In genomic region chr15:90948506-90948905, GRCh38 we compare ENCODE assay signal across 18 cellular contexts. TPM values are rescaled to one million over a fixed set of nuclear protein-coding genes. Genes with fewer than 3 reads are reported as not detected.
DNase-seq lines count a peak whose midpoint lies in the region; ATAC-seq, FAIRE-seq and TF ChIP-seq lines count a peak whose summit lies in the region.
"Had no signal": no experiment of that assay in that cellular context is flagged by ENCODE, and none has a peak within 500 bp of the region (broad histone marks: within the 10 kb centered on the region; RNA-seq: fewer than 3 reads in every experiment).

No MANE protein-coding gene starts in this region.

- H3K9me3 Mint-ChIP-seq in activated T-helper 17 cell treated with anti-CD3 and anti-CD28 coated beads, Interleukin-2, amount 50 U/mL, for 72 hours, result no peaks in the 10 kb centered on the region
- H3K9me3 Mint-ChIP-seq: H9 had no signal

- no peaks in the 10 kb centered on the region for H3K27me3 ChIP-seq in K562 (ENCODE audit: control insufficient read depth in 2 of 2, insufficient read depth in 2 of 2, low read length in 2 of 2)

- H3K27ac ChIP-seq in RWPE1, result peak overlapping the region; percentile 66
- no peak overlapping the region; the same call in 2 of the 3 replicates for H3K27ac ChIP-seq in K562 (ENCODE audit: extremely low read depth, low read depth, low read length)
- no peak overlapping the region for H3K27ac ChIP-seq in kidney (ENCODE audit: low read depth in 2 of 2, low read length in 2 of 2)
- H3K27ac ChIP-seq: GM23248 had no signal

- no peak overlapping the region for H3K4me3 ChIP-seq in K562
- H3K4me3 ChIP-seq in kidney (ENCODE audit: low read length in 2 of 2), result no peak overlapping the region
- H3K4me3 ChIP-seq: GM23248 had no signal

- CTCF ChIA-PET in RWPE1 (lab: Yijun Ruan, JAX) (interaction anchor here (0.6 to 1.5 kb wide), 2 partner anchors 16 to 895 kb away, joined by 3 to 9 read pairs; partner anchors contain the start of gene HDDC3), K562 (lab: Yijun Ruan, JAX; ENCODE audit: low intra/inter-chr PET ratio) (no interaction called here)

- TF ChIP-seq CTCF in RWPE1 (conservative IDR thresholded peaks at IDR 0.05; ENCODE audit: low read depth) (no peak), K562 (IDR thresholded peaks at IDR 0.05 in 2 of 3, conservative IDR thresholded peaks at IDR 0.05 in 1 of 3; ENCODE audit: insufficient read depth in 2 of 3, low read depth in 1 of 3, low read length in 3 of 3) (no peak), kidney (IDR thresholded peaks at IDR 0.05; ENCODE audit: borderline replicate concordance, extremely low read depth, insufficient read depth) (no peak)

- H3K4me1 ChIP-seq in K562 (replicated peaks in 1 of 2; ENCODE audit: control insufficient read depth in 2 of 2, insufficient read depth in 2 of 2, low read length in 2 of 2) (peaks cover 13 to 36% of the 10 kb centered on the region in 2 experiments; a peak in 4 of 5 replicates), kidney (ENCODE audit: control insufficient read depth in 1 of 2, insufficient read depth in 1 of 2, low read depth in 1 of 2, low read length in 2 of 2) (no peaks in the 10 kb centered on the region)

- H3K9me1 ChIP-seq in K562 (ENCODE audit: control insufficient read depth, insufficient read depth, low read length), result peaks cover 3% of the 10 kb centered on the region

- 92% methylated on average over 7 of the region's 8 CpGs for WGBS in K562 (ENCODE audit: insufficient coverage, low coverage, missing lambda C conversion rate)

- FAIRE-seq in K562 (lab: Jason Lieb, UNC), result no peak
- FAIRE-seq in kidney (lab: Jason Lieb, UNC), result no peak
- FAIRE-seq: G401.6, GM12892, H1 had no signal

- H3K27me3 Mint-ChIP-seq in activated T-helper 17 cell treated with anti-CD3 and anti-CD28 coated beads, Interleukin-2, amount 50 U/mL, for 72 hours, result no peaks in the 10 kb centered on the region
- H3K27me3 Mint-ChIP-seq: CD4-positive, alpha-beta memory T cell had no signal

- no peak overlapping the region for H3K4me3 Mint-ChIP-seq in activated T-helper 17 cell treated with anti-CD3 and anti-CD28 coated beads, Interleukin-2, amount 50 U/mL, for 72 hours
- H3K4me3 Mint-ChIP-seq: CD4-positive, alpha-beta memory T cell; H9 had no signal

- H2AFZ ChIP-seq in K562 (ENCODE audit: low read depth, low read length), result no peak overlapping the region
- H2AFZ ChIP-seq: GM23248 had no signal

- intact Hi-C loops in K562 (cut with micrococcal nuclease) (loop anchor here (5.0 kb wide), 1 partner anchor 84 kb away; no protein-coding TSS in a partner anchor), kidney (cut with DNase I) (no loop called here)

- H3K36me3 Mint-ChIP-seq in activated T-helper 17 cell treated with anti-CD3 and anti-CD28 coated beads, Interleukin-2, amount 50 U/mL, for 72 hours (ENCODE audit: low read depth), result peaks cover 96% of the 10 kb centered on the region

- TF ChIP-seq RAD21 in K562 (CRISPR knock-in tag; conservative IDR thresholded peaks at IDR 0.05 in 1 of 2, IDR thresholded peaks at IDR 0.05 in 1 of 2), result no peak

- no peak for ATAC-seq in K562
- ATAC-seq in activated CD4-positive, CD25-positive, alpha-beta regulatory T cell treated with anti-CD3 and anti-CD28 coated beads, Interleukin-2, amount 50 U/mL, for 24 hours, result no peak
- ATAC-seq in activated T-helper 17 cell treated with anti-CD3 and anti-CD28 coated beads, Interleukin-2, amount 50 U/mL, for 72 hours (replicated peaks), result no peak
- ATAC-seq: HCT116 had no signal

- 0 out of 2 replicates have a peak, but pooled peaks cover 5% of the 10 kb centered on the region for H4K20me1 ChIP-seq in K562 (replicated peaks; ENCODE audit: control insufficient read depth, insufficient read depth, low read length)

- in situ Hi-C loops in K562 (cut with MboI), result no loop called here

- peaks cover 3% of the 10 kb centered on the region for H3K4me1 Mint-ChIP-seq in activated T-helper 17 cell treated with anti-CD3 and anti-CD28 coated beads, Interleukin-2, amount 50 U/mL, for 72 hours
- H3K4me1 Mint-ChIP-seq: H9 had no signal

- H3K27ac Mint-ChIP-seq in activated T-helper 17 cell treated with anti-CD3 and anti-CD28 coated beads, Interleukin-2, amount 50 U/mL, for 72 hours, result no peak overlapping the region

- POLR2A ChIA-PET in RWPE1 (lab: Yijun Ruan, JAX; ENCODE audit: low non-redundant PET) (no interaction called here), K562 (lab: Yijun Ruan, JAX) (interaction anchor here (0.8 to 2.5 kb wide), 6 partner anchors 9 to 74 kb away, joined by 3 to 20 read pairs (median 8); partner anchors contain the start of genes HDDC3 and UNC45A)

- no peaks in the 10 kb centered on the region for H3K79me2 ChIP-seq in K562 (ENCODE audit: control insufficient read depth, insufficient read depth, low read length)

- TF ChIP-seq POLR2A in K562 (conservative IDR thresholded peaks at IDR 0.05), result no peak

- TF ChIP-seq EP300 in K562 (IDR thresholded peaks at IDR 0.05; ENCODE audit: low read length), result no peak

- H3K9me3 ChIP-seq in K562 (replicated peaks; ENCODE audit: control insufficient read depth, insufficient read depth, low read depth, low read length) (no peaks in the 10 kb centered on the region), kidney (ENCODE audit: control insufficient read depth in 1 of 2, low read length in 2 of 2) (no peaks in the 10 kb centered on the region)

- DNase-seq in RWPE1 (ENCODE audit: low spot score) (no peak), K562 (ENCODE audit: extremely low read depth in 1 of 4, low spot score in 3 of 4) (no peak), kidney (peak; percentile 66), NCI-H226 (no peak)
- DNase-seq: C1 segment of cervical spinal cord; Calu3; CD4-positive, alpha-beta memory T cell; COR-L47; DMS153; DND-41; GM23248; H9 had no signal

- H3K36me3 ChIP-seq in K562 (ENCODE audit: control insufficient read depth, insufficient read depth, low read length) (peaks cover 87% of the 10 kb centered on the region), kidney (ENCODE audit: control insufficient read depth in 1 of 2, insufficient read depth in 2 of 2, low read length in 2 of 2) (peaks cover 31% of the 10 kb centered on the region in 2 donors)

- no peak overlapping the region for H3K4me2 ChIP-seq in K562 (ENCODE audit: insufficient read depth, low read length)

- BruUV-seq in K562 (replicated peaks; lab: Mats Ljungman, UMichigan), result no TSS peak

- H3K9ac ChIP-seq in K562 (ENCODE audit: insufficient read depth in 1 of 2, low read depth in 2 of 2, low read length in 2 of 2) (peak overlapping the region in 1 of 2 experiments; percentile 1; a peak in 1 of 4 replicates), kidney (ENCODE audit: low read length in 2 of 2) (no peak overlapping the region)
- H3K9ac ChIP-seq: GM23248 had no signal

RNA-seq across cellular contexts. Expression of gene RCCD1, which starts 6.2 kb away (rescaled TPM):
- total RNA-seq in K562 (2011; cell fraction: chromatin; rRNA removed; ENCODE audit: low replicate concordance), result 100 and 115 TPM in 2 replicates
- 74.7 and 75.5 TPM in 2 replicates for total RNA-seq in K562 (2011; cell fraction: nucleolus; rRNA removed)
- 86.9 and 97.7 TPM in 2 replicates for total RNA-seq in K562 (2011; cell fraction: nucleoplasm; rRNA removed)
- total RNA-seq in K562 (2014; rRNA removed) (38.1 and 41.2 TPM in 2 replicates), K562 (2014; rRNA removed; fragmentation: Illumina TruSeq; extraction: Trizol) (17.0 and 18.0 TPM in 2 replicates), K562 (2015; rRNA removed; fragmentation: Illumina TruSeq; extraction: Trizol) (16.7 and 23.7 TPM in 2 replicates), K562 (2021) (44.0 and 45.9 TPM in 2 replicates), kidney (11.6 TPM)
- polyA plus RNA-seq in K562 (2011; rRNA removed) (28.5 and 39.6 TPM in 2 replicates), K562 (2014; fragmentation: Illumina TruSeq; extraction: Trizol) (22.3 and 24.7 TPM in 2 replicates), K562 (2014; fragmentation: Nextera tagmentation; extraction: Ambion mirVana) (10 to 100 TPM; 11.1 to 12.2 TPM), K562 (2014; rRNA removed) (45.2 and 51.4 TPM in 2 replicates), kidney (ENCODE audit: insufficient read depth, low read depth, low replicate concordance) (11.6 TPM)
- polyA plus RNA-seq in K562 (2011; cell fraction: cytosol; rRNA removed), result 17.6 and 22.6 TPM in 2 replicates
- 232 and 244 TPM in 2 replicates for polyA plus RNA-seq in K562 (2011; cell fraction: nucleus; rRNA removed)
- polyA plus RNA-seq in K562 (2012), result 41.3 and 51.9 TPM in 2 replicates
- polyA minus RNA-seq in K562 (2011; rRNA and poly(A)+ RNA removed), result 10.3 and 13.1 TPM in 2 replicates
- polyA minus RNA-seq in K562 (2011; cell fraction: cytosol; rRNA and poly(A)+ RNA removed), result 9.4 and 12.6 TPM in 2 replicates
- polyA minus RNA-seq in K562 (2011; cell fraction: nucleus; rRNA and poly(A)+ RNA removed), result 25.3 and 29.9 TPM in 2 replicates
- 10 to 100 TPM; 31.9 to 32.8 TPM for total RNA-seq in activated T-helper 17 cell treated with anti-CD3 and anti-CD28 coated beads, Interleukin-2, amount 50 U/mL, for 72 hours

RNA-seq across cellular contexts. Expression of gene UNC45A, which starts 13.4 kb away (rescaled TPM):
- total RNA-seq in K562 (2011; cell fraction: chromatin; rRNA removed; ENCODE audit: low replicate concordance), result 131 and 331 TPM in 2 replicates
- 205 and 228 TPM in 2 replicates for total RNA-seq in K562 (2011; cell fraction: nucleolus; rRNA removed)
- 113 and 152 TPM in 2 replicates for total RNA-seq in K562 (2011; cell fraction: nucleoplasm; rRNA removed)
- total RNA-seq in K562 (2014; rRNA removed) (59.8 and 65.2 TPM in 2 replicates), K562 (2014; rRNA removed; fragmentation: Illumina TruSeq; extraction: Trizol) (19.2 and 22.6 TPM in 2 replicates), K562 (2015; rRNA removed; fragmentation: Illumina TruSeq; extraction: Trizol) (47.7 and 52.5 TPM in 2 replicates), K562 (2021) (79.0 and 79.3 TPM in 2 replicates), kidney (62.8 TPM)
- polyA plus RNA-seq in K562 (2011; rRNA removed) (43.7 and 56.7 TPM in 2 replicates), K562 (2014; fragmentation: Illumina TruSeq; extraction: Trizol) (35.7 and 46.7 TPM in 2 replicates), K562 (2014; fragmentation: Nextera tagmentation; extraction: Ambion mirVana) (10 to 100 TPM; 22.4 to 23.1 TPM), K562 (2014; rRNA removed) (54.5 and 55.5 TPM in 2 replicates), kidney (ENCODE audit: insufficient read depth, low read depth, low replicate concordance) (48.9 TPM)
- 46.7 and 62.9 TPM in 2 replicates for polyA plus RNA-seq in K562 (2011; cell fraction: cytosol; rRNA removed)
- 163 and 164 TPM in 2 replicates for polyA plus RNA-seq in K562 (2011; cell fraction: nucleus; rRNA removed)
- 75.1 and 75.7 TPM in 2 replicates for polyA plus RNA-seq in K562 (2012)
- polyA minus RNA-seq in K562 (2011; rRNA and poly(A)+ RNA removed), result 51.9 and 58.7 TPM in 2 replicates
- polyA minus RNA-seq in K562 (2011; cell fraction: cytosol; rRNA and poly(A)+ RNA removed), result 50.4 and 51.9 TPM in 2 replicates
- 51.0 and 77.4 TPM in 2 replicates for polyA minus RNA-seq in K562 (2011; cell fraction: nucleus; rRNA and poly(A)+ RNA removed)
- 100 to 1,000 TPM; 101 to 103 TPM for total RNA-seq in activated T-helper 17 cell treated with anti-CD3 and anti-CD28 coated beads, Interleukin-2, amount 50 U/mL, for 72 hours

RNA-seq across cellular contexts. Expression of gene HDDC3, which starts 16.2 kb away (rescaled TPM):
- 27.3 and 60.3 TPM in 2 replicates for total RNA-seq in K562 (2011; cell fraction: chromatin; rRNA removed; ENCODE audit: low replicate concordance)
- total RNA-seq in K562 (2011; cell fraction: nucleolus; rRNA removed), result 59.5 and 62.4 TPM in 2 replicates
- total RNA-seq in K562 (2011; cell fraction: nucleoplasm; rRNA removed), result 46.9 and 47.9 TPM in 2 replicates
- total RNA-seq in K562 (2014; rRNA removed) (54.1 and 64.9 TPM in 2 replicates), K562 (2014; rRNA removed; fragmentation: Illumina TruSeq; extraction: Trizol) (28.2 and 33.0 TPM in 2 replicates), K562 (2015; rRNA removed; fragmentation: Illumina TruSeq; extraction: Trizol) (36.6 and 36.9 TPM in 2 replicates), K562 (2021) (42.6 and 43.0 TPM in 2 replicates), kidney (15.5 TPM)
- polyA plus RNA-seq in K562 (2011; rRNA removed) (30.8 and 33.4 TPM in 2 replicates), K562 (2014; fragmentation: Illumina TruSeq; extraction: Trizol) (51.7 and 54.2 TPM in 2 replicates), K562 (2014; fragmentation: Nextera tagmentation; extraction: Ambion mirVana) (10 to 100 TPM; 14.9 to 21.3 TPM), K562 (2014; rRNA removed) (55.8 and 65.8 TPM in 2 replicates), kidney (ENCODE audit: insufficient read depth, low read depth, low replicate concordance) (47.3 TPM)
- 37.1 and 49.7 TPM in 2 replicates for polyA plus RNA-seq in K562 (2011; cell fraction: cytosol; rRNA removed)
- 37.0 and 41.5 TPM in 2 replicates for polyA plus RNA-seq in K562 (2011; cell fraction: nucleus; rRNA removed)
- polyA plus RNA-seq in K562 (2012), result 29.7 and 31.4 TPM in 2 replicates
- polyA minus RNA-seq in K562 (2011; rRNA and poly(A)+ RNA removed), result 21.5 and 26.2 TPM in 2 replicates
- 10.3 and 15.1 TPM in 2 replicates for polyA minus RNA-seq in K562 (2011; cell fraction: cytosol; rRNA and poly(A)+ RNA removed)
- polyA minus RNA-seq in K562 (2011; cell fraction: nucleus; rRNA and poly(A)+ RNA removed), result 28.9 and 44.4 TPM in 2 replicates
- total RNA-seq in activated T-helper 17 cell treated with anti-CD3 and anti-CD28 coated beads, Interleukin-2, amount 50 U/mL, for 72 hours, result 10 to 100 TPM; 15.9 to 19.0 TPM

RNA-seq across cellular contexts. Expression of gene MAN2A2, which starts 45.4 kb away (rescaled TPM):
- 447 and 1,128 TPM in 2 replicates for total RNA-seq in K562 (2011; cell fraction: chromatin; rRNA removed; ENCODE audit: low replicate concordance)
- total RNA-seq in K562 (2011; cell fraction: nucleolus; rRNA removed), result 692 and 704 TPM in 2 replicates
- total RNA-seq in K562 (2011; cell fraction: nucleoplasm; rRNA removed), result 460 and 506 TPM in 2 replicates
- total RNA-seq in K562 (2014; rRNA removed) (35.0 and 53.7 TPM in 2 replicates), K562 (2014; rRNA removed; fragmentation: Illumina TruSeq; extraction: Trizol) (20.6 and 25.0 TPM in 2 replicates), K562 (2015; rRNA removed; fragmentation: Illumina TruSeq; extraction: Trizol) (43.3 and 43.4 TPM in 2 replicates), K562 (2021) (116 and 151 TPM in 2 replicates), kidney (56.3 TPM)
- polyA plus RNA-seq in K562 (2011; rRNA removed) (71.7 and 195 TPM in 2 replicates), K562 (2014; fragmentation: Illumina TruSeq; extraction: Trizol) (130 and 131 TPM in 2 replicates), K562 (2014; fragmentation: Nextera tagmentation; extraction: Ambion mirVana) (10 to 100 TPM in 1 of 2 experiments, 1 to 10 TPM in 1; 7.3 to 13.7 TPM), K562 (2014; rRNA removed) (114 and 121 TPM in 2 replicates), kidney (ENCODE audit: insufficient read depth, low read depth, low replicate concordance) (11.4 TPM)
- 119 and 133 TPM in 2 replicates for polyA plus RNA-seq in K562 (2011; cell fraction: cytosol; rRNA removed)
- polyA plus RNA-seq in K562 (2011; cell fraction: nucleus; rRNA removed), result 1,870 and 1,995 TPM in 2 replicates
- polyA plus RNA-seq in K562 (2012), result 92.0 and 210 TPM in 2 replicates
- polyA minus RNA-seq in K562 (2011; rRNA and poly(A)+ RNA removed), result 30.7 and 41.4 TPM in 2 replicates
- polyA minus RNA-seq in K562 (2011; cell fraction: cytosol; rRNA and poly(A)+ RNA removed), result 71.5 and 84.4 TPM in 2 replicates
- 264 and 379 TPM in 2 replicates for polyA minus RNA-seq in K562 (2011; cell fraction: nucleus; rRNA and poly(A)+ RNA removed)
- 100 to 1,000 TPM; 121 to 127 TPM for total RNA-seq in activated T-helper 17 cell treated with anti-CD3 and anti-CD28 coated beads, Interleukin-2, amount 50 U/mL, for 72 hours

RNA-seq across cellular contexts. Expression of gene PRC1, which starts 45.8 kb away (rescaled TPM):
- 402 and 749 TPM in 2 replicates for total RNA-seq in K562 (2011; cell fraction: chromatin; rRNA removed; ENCODE audit: low replicate concordance)
- total RNA-seq in K562 (2011; cell fraction: nucleolus; rRNA removed), result 233 and 300 TPM in 2 replicates
- total RNA-seq in K562 (2011; cell fraction: nucleoplasm; rRNA removed), result 292 and 338 TPM in 2 replicates
- 226 and 263 TPM in 2 replicates for total RNA-seq in K562 (2014; rRNA removed)
- total RNA-seq in K562 (2014; rRNA removed; fragmentation: Illumina TruSeq; extraction: Trizol), result 201 and 210 TPM in 2 replicates
- 223 and 228 TPM in 2 replicates for total RNA-seq in K562 (2015; rRNA removed; fragmentation: Illumina TruSeq; extraction: Trizol)
- 150 and 181 TPM in 2 replicates for total RNA-seq in K562 (2021)
- 391 and 460 TPM in 2 replicates for polyA plus RNA-seq in K562 (2011; rRNA removed)
- polyA plus RNA-seq in K562 (2011; cell fraction: cytosol; rRNA removed), result 329 and 446 TPM in 2 replicates
- 1,023 and 1,561 TPM in 2 replicates for polyA plus RNA-seq in K562 (2011; cell fraction: nucleus; rRNA removed)
- polyA plus RNA-seq in K562 (2012), result 176 and 186 TPM in 2 replicates
- 248 and 284 TPM in 2 replicates for polyA plus RNA-seq in K562 (2014; fragmentation: Illumina TruSeq; extraction: Trizol)
- polyA plus RNA-seq in K562 (2014; fragmentation: Nextera tagmentation; extraction: Ambion mirVana), result 100 to 1,000 TPM; 156 to 240 TPM
- 256 and 264 TPM in 2 replicates for polyA plus RNA-seq in K562 (2014; rRNA removed)
- polyA minus RNA-seq in K562 (2011; rRNA and poly(A)+ RNA removed), result 342 and 344 TPM in 2 replicates
- 145 and 166 TPM in 2 replicates for polyA minus RNA-seq in K562 (2011; cell fraction: cytosol; rRNA and poly(A)+ RNA removed)
- polyA minus RNA-seq in K562 (2011; cell fraction: nucleus; rRNA and poly(A)+ RNA removed), result 175 and 402 TPM in 2 replicates
- 6.6 TPM for total RNA-seq in kidney
- 3.4 TPM for polyA plus RNA-seq in kidney (ENCODE audit: insufficient read depth, low read depth, low replicate concordance)
- total RNA-seq in activated T-helper 17 cell treated with anti-CD3 and anti-CD28 coated beads, Interleukin-2, amount 50 U/mL, for 72 hours, result 100 to 1,000 TPM; 133 to 158 TPM
